ENCODE assay signal across 21 cellular contexts in the genomic region with DNA sequence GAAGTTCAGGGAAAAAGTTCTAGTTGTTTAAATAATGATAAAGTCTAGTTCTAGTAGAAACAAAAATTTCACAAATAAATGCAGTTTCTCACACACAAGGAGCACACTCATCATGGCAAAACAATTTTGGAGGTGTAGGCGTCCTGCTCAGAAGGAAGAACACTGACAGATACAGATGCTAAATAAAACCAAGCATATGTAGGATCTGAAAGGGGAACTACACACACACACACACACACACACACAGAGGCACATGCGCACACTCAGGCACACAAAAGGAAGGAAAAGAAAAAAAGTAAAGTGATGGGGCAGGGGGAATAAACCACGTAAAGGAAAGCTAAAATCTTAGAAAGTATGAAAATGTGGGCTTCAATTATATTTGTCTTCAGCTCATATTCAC.
"Had no signal": no experiment of that assay in that cellular context is flagged by ENCODE, and none has a peak within 500 bp of the region (broad histone marks: within the 10 kb centered on the region; RNA-seq: fewer than 3 reads in every experiment).

No MANE protein-coding gene starts in this region.

- H3K36me3 ChIP-seq: breast epithelium, left ventricle myocardium inferior, sigmoid colon, upper lobe of right lung had no signal

- H3K9me3 Mint-ChIP-seq: activated naive CD4-positive, alpha-beta T cell treated with anti-CD3 and anti-CD28 coated beads for 36 hours; nephron had no signal

- ATAC-seq: esophagus mucosa, upper lobe of right lung had no signal

- H3K27ac Mint-ChIP-seq: activated CD4-positive, alpha-beta memory T cell treated with anti-CD3 and anti-CD28 coated beads for 36 hours; activated naive CD4-positive, alpha-beta T cell treated with anti-CD3 and anti-CD28 coated beads for 36 hours; activated naive CD8-positive, alpha-beta T cell treated with anti-CD3 and anti-CD28 coated beads, Interleukin-2, amount 10 ng/mL, durations not matched to agents 7 days and 5 days; nephron had no signal

- DNase-seq: activated CD4-positive, alpha-beta memory T cell treated with anti-CD3 and anti-CD28 coated beads for 36 hours; activated CD4-positive, alpha-beta T cell treated with anti-CD3 and anti-CD28 coated beads for 48 hours; activated naive CD4-positive, alpha-beta T cell treated with anti-CD3 and anti-CD28 coated beads for 36 hours; activated naive CD8-positive, alpha-beta T cell treated with anti-CD3 and anti-CD28 coated beads, Interleukin-2, amount 10 ng/mL, durations not matched to agents 7 days and 5 days; activated T-cell treated with anti-CD3 and anti-CD28 coated beads, Interleukin-2, amount 50 U/mL, for 48 hours; amniotic stem cell; effector memory CD4-positive, alpha-beta T cell; foreskin melanocyte; glutamatergic neuron; left ventricle myocardium inferior; retina; sigmoid colon; stimulated activated CD4-positive, alpha-beta T cell treated with anti-CD3 and anti-CD28 coated beads, Interleukin-15, amount 100 ng/mL, for 24 hours; stimulated activated naive CD4-positive, alpha-beta T cell; T1000; upper lobe of right lung had no signal

- H3K27me3 ChIP-seq: breast epithelium, sigmoid colon, upper lobe of right lung had no signal

- H3K36me3 Mint-ChIP-seq: activated CD4-positive, alpha-beta memory T cell treated with anti-CD3 and anti-CD28 coated beads for 36 hours; activated naive CD8-positive, alpha-beta T cell treated with anti-CD3 and anti-CD28 coated beads, Interleukin-2, amount 10 ng/mL, durations not matched to agents 7 days and 5 days had no signal

- H3K4me2 ChIP-seq: smooth muscle cell had no signal

- H3K4me1 ChIP-seq: breast epithelium, left ventricle myocardium inferior, sigmoid colon, upper lobe of right lung had no signal

- H3K4me3 Mint-ChIP-seq: activated CD4-positive, alpha-beta memory T cell treated with anti-CD3 and anti-CD28 coated beads for 36 hours; activated naive CD4-positive, alpha-beta T cell treated with anti-CD3 and anti-CD28 coated beads for 36 hours; activated naive CD8-positive, alpha-beta T cell treated with anti-CD3 and anti-CD28 coated beads, Interleukin-2, amount 10 ng/mL, durations not matched to agents 7 days and 5 days; central memory CD8-positive, alpha-beta T cell; nephron had no signal

- H3K4me1 Mint-ChIP-seq: activated naive CD8-positive, alpha-beta T cell treated with anti-CD3 and anti-CD28 coated beads, Interleukin-2, amount 10 ng/mL, durations not matched to agents 7 days and 5 days; central memory CD8-positive, alpha-beta T cell; nephron had no signal

- H3K4me3 ChIP-seq: breast epithelium, left ventricle myocardium inferior, sigmoid colon, smooth muscle cell, upper lobe of right lung had no signal

- H3K9me3 ChIP-seq: breast epithelium, left ventricle myocardium inferior, sigmoid colon, upper lobe of right lung had no signal

- H3K27me3 Mint-ChIP-seq: activated CD4-positive, alpha-beta memory T cell treated with anti-CD3 and anti-CD28 coated beads for 36 hours; activated naive CD8-positive, alpha-beta T cell treated with anti-CD3 and anti-CD28 coated beads, Interleukin-2, amount 10 ng/mL, durations not matched to agents 7 days and 5 days; central memory CD8-positive, alpha-beta T cell had no signal

- H3K27ac ChIP-seq: breast epithelium, left ventricle myocardium inferior, sigmoid colon, upper lobe of right lung had no signal
